In genomic region chr12:51907864-51908425, GRCh38 we compare ENCODE assay signal across 11 cellular contexts. TPM values are rescaled to one million over a fixed set of nuclear protein-coding genes. Genes with fewer than 3 reads are reported as not detected.
DNase-seq lines count a peak whose midpoint lies in the region; ATAC-seq and TF ChIP-seq lines count a peak whose summit lies in the region.
"Had no signal": no experiment of that assay in that cellular context is flagged by ENCODE, and none has a peak within 500 bp of the region (broad histone marks: within the 10 kb centered on the region; RNA-seq: fewer than 3 reads in every experiment).

No MANE protein-coding gene starts in this region.

- H3K9me3 ChIP-seq in body of pancreas (no peaks in the 10 kb centered on the region), iPS-15b (ENCODE audit: control insufficient read depth, insufficient read depth, low read length) (no peaks in the 10 kb centered on the region), psoas muscle (no peaks in the 10 kb centered on the region)
- H3K9me3 ChIP-seq: MG63 had no signal

- no peak overlapping the region for H3K9ac ChIP-seq in iPS-15b (ENCODE audit: low read depth, low read length)

- H3K27ac ChIP-seq in body of pancreas (peak overlapping the region; percentile 58 to 74 (median 68)), psoas muscle (peak overlapping the region; percentile 73)

- 77 to 87% methylated on average over 7 of the region's 7 CpGs for WGBS in body of pancreas, 2 donors
- 50 to 64% (median 63%) methylated on average over 7 of the region's 7 CpGs for WGBS in psoas muscle, 3 donors

- intact Hi-C loops in body of pancreas (cut with DNase I), result no loop called here
- intact Hi-C loops in psoas muscle (cut with DNase I), result no loop called here

- H3K36me3 ChIP-seq in BJ (ENCODE audit: control insufficient read depth, insufficient read depth, low read length), result no peaks in the 10 kb centered on the region
- H3K36me3 ChIP-seq in body of pancreas (replicated peaks in 1 of 2; ENCODE audit: insufficient read depth in 1 of 2, low read depth in 2 of 2), result no peaks in the 10 kb centered on the region
- no peaks in the 10 kb centered on the region for H3K36me3 ChIP-seq in iPS-15b (ENCODE audit: control insufficient read depth, insufficient read depth, low read length)
- no peaks in the 10 kb centered on the region for H3K36me3 ChIP-seq in psoas muscle (ENCODE audit: insufficient read depth in 1 of 2, low read depth in 1 of 2)
- H3K36me3 ChIP-seq: MG63 had no signal

- ATAC-seq in body of pancreas, result no peak
- ATAC-seq in psoas muscle, result no peak
- no peak for ATAC-seq in HG02642 (IDR thresholded peaks at IDR 0.05; ENCODE audit: poor library complexity, unreplicated experiment)
- no peak for ATAC-seq in SK-N-SH treated with all-trans-retinoic acid at 6 μM for 48 hours
- no peak for ATAC-seq in GM21367 (IDR thresholded peaks at IDR 0.05; ENCODE audit: unreplicated experiment)
- ATAC-seq in HG03571 (IDR thresholded peaks at IDR 0.05; ENCODE audit: unreplicated experiment), result no peak
- ATAC-seq: activated naive CD4-positive, alpha-beta T cell treated with anti-CD3 and anti-CD28 coated beads, Interleukin-2, amount 50 U/mL, for 72 hours had no signal

- H3K4me1 ChIP-seq in body of pancreas (peaks cover 9% of the 10 kb centered on the region), iPS-15b (ENCODE audit: control insufficient read depth, insufficient read depth, low read length) (peaks cover 3% of the 10 kb centered on the region), psoas muscle (no peaks in the 10 kb centered on the region)

- TF ChIP-seq CTCF in BJ (IDR thresholded peaks at IDR 0.05; ENCODE audit: insufficient read depth, low read depth, low read length) (no peak), body of pancreas (IDR thresholded peaks at IDR 0.05) (no peak), psoas muscle (IDR thresholded peaks at IDR 0.05) (no peak)

- POLR2A ChIA-PET in BJ (lab: Charles Lee), result no interaction called here

- no peak for DNase-seq in BJ (ENCODE audit: low read depth)
- no peak for DNase-seq in body of pancreas
- DNase-seq in psoas muscle, result no peak
- DNase-seq: activated B cell treated with CpG ODN at 0.5 μM for 24 hours, MG63 had no signal

- CTCF ChIA-PET in BJ (lab: Yijun Ruan, JAX), result interaction anchor here (0.7 to 12.8 kb wide), 8 partner anchors 10 to 118 kb away, joined by 3 to 165 read pairs (median 7); no protein-coding TSS in a partner anchor

- H3K27me3 ChIP-seq in BJ (ENCODE audit: control insufficient read depth, insufficient read depth, low read length), result no peaks in the 10 kb centered on the region
- H3K27me3 ChIP-seq in body of pancreas, result peaks cover 0 to 3% of the 10 kb centered on the region in 2 donors
- H3K27me3 ChIP-seq in iPS-15b (ENCODE audit: control insufficient read depth, insufficient read depth, low read length), result peaks cover 52% of the 10 kb centered on the region
- peaks cover 0 to 24% (median 9%) of the 10 kb centered on the region in 3 donors for H3K27me3 ChIP-seq in psoas muscle (ENCODE audit: insufficient read depth in 3 of 3, low read length in 2 of 3)
- H3K27me3 ChIP-seq: MG63 had no signal

- H3K4me3 ChIP-seq in BJ (ENCODE audit: low read depth, low read length) (peak overlapping the region; percentile 36), body of pancreas (no peak overlapping the region), iPS-15b (ENCODE audit: low read depth, low read length) (peak overlapping the region; percentile 30), psoas muscle (peak overlapping the region; percentile 70)
- H3K4me3 ChIP-seq: MG63 had no signal

- no peak for TF ChIP-seq POLR2A in body of pancreas (IDR thresholded peaks at IDR 0.05)

TF ChIP-seq in SK-N-SH treated with all-trans-retinoic acid at 6 μM for 48 hours, 23 proteins besides CTCF, POLR2A, EP300 and RAD21:
- no peak for TF ChIP-seq CREB5 (CRISPR knock-in tag; IDR thresholded peaks at IDR 0.05; ENCODE audit: low read depth)
- no peak for TF ChIP-seq ARNTL (CRISPR knock-in tag; IDR thresholded peaks at IDR 0.05; ENCODE audit: borderline replicate concordance, low read depth)
- TF ChIP-seq GLIS3 (CRISPR knock-in tag; IDR thresholded peaks at IDR 0.05), result no peak
- TF ChIP-seq ZFP3 (CRISPR knock-in tag; IDR thresholded peaks at IDR 0.05), result no peak
- no peak for TF ChIP-seq BACH2 (CRISPR knock-in tag; IDR thresholded peaks at IDR 0.05; ENCODE audit: borderline replicate concordance)
- TF ChIP-seq ISL1 (CRISPR knock-in tag; IDR thresholded peaks at IDR 0.05), result no peak
- no peak for TF ChIP-seq PPARA (CRISPR knock-in tag; IDR thresholded peaks at IDR 0.05; ENCODE audit: borderline replicate concordance)
- no peak for TF ChIP-seq OSR1 (CRISPR knock-in tag; IDR thresholded peaks at IDR 0.05)
- no peak for TF ChIP-seq RARB (CRISPR knock-in tag; IDR thresholded peaks at IDR 0.05)
- TF ChIP-seq ZNF565 (CRISPR knock-in tag; conservative IDR thresholded peaks at IDR 0.05; ENCODE audit: low read depth), result no peak
- no peak for TF ChIP-seq ZNF70 (CRISPR knock-in tag; IDR thresholded peaks at IDR 0.05)
- no peak for TF ChIP-seq ESRRG (CRISPR knock-in tag; IDR thresholded peaks at IDR 0.05)
- TF ChIP-seq TSHZ2 (CRISPR knock-in tag; IDR thresholded peaks at IDR 0.05), result no peak
- TF ChIP-seq ZFP30 (CRISPR knock-in tag; IDR thresholded peaks at IDR 0.05), result no peak
- TF ChIP-seq ZC3H10 (CRISPR knock-in tag; IDR thresholded peaks at IDR 0.05), result no peak
- no peak for TF ChIP-seq SNAI2 (CRISPR knock-in tag; IDR thresholded peaks at IDR 0.05)
- TF ChIP-seq TCF4 (CRISPR knock-in tag; IDR thresholded peaks at IDR 0.05; ENCODE audit: borderline replicate concordance), result no peak
TF ChIP-seq in SK-N-SH treated with all-trans-retinoic acid at 6 μM for 48 hours: peak in this region for 0.

RNA-seq across cellular contexts. Expression of gene ACVRL1, which starts 0.6 kb away (rescaled TPM):
- polyA plus RNA-seq in BJ (2011; rRNA removed), result 7.8 and 13.1 TPM in 2 replicates
- 8.3 and 20.0 TPM in 2 replicates for polyA minus RNA-seq in BJ (2011; rRNA and poly(A)+ RNA removed)
- total RNA-seq in body of pancreas, result 10 to 100 TPM; 37.1 to 93.9 TPM
- total RNA-seq in psoas muscle, result 10 to 100 TPM; 24.1 to 40.8 (median 25.8) TPM
- polyA plus RNA-seq in psoas muscle, result 10 to 100 TPM; 10.8 to 22.8 (median 13.9) TPM
- total RNA-seq: activated B cell treated with CpG ODN at 0.5 μM for 24 hours; activated naive CD4-positive, alpha-beta T cell treated with anti-CD3 and anti-CD28 coated beads, Interleukin-2, amount 50 U/mL, for 72 hours had no signal

RNA-seq across cellular contexts. Expression of gene ANKRD33, which starts 20.0 kb away (rescaled TPM):
- not detected in 2 replicates for polyA plus RNA-seq in BJ (2011; rRNA removed)
- polyA minus RNA-seq in BJ (2011; rRNA and poly(A)+ RNA removed), result not detected in 2 replicates
- total RNA-seq in body of pancreas, result not detected
- not detected for total RNA-seq in psoas muscle
- polyA plus RNA-seq in psoas muscle, result under 1 TPM in 1 of 3 donors, not detected in 2; 0.16 TPM
- total RNA-seq: activated B cell treated with CpG ODN at 0.5 μM for 24 hours; activated naive CD4-positive, alpha-beta T cell treated with anti-CD3 and anti-CD28 coated beads, Interleukin-2, amount 50 U/mL, for 72 hours had no signal

RNA-seq across cellular contexts. Expression of gene ACVR1B, which starts 43.6 kb away (rescaled TPM):
- polyA plus RNA-seq in BJ (2011; rRNA removed) (12.6 and 12.9 TPM in 2 replicates), psoas muscle (10 to 100 TPM in 1 of 3 donors, 1 to 10 TPM in 2; 5.8 to 14.9 (median 6.0) TPM)
- polyA minus RNA-seq in BJ (2011; rRNA and poly(A)+ RNA removed), result 10.7 and 14.7 TPM in 2 replicates
- total RNA-seq in body of pancreas (10 to 100 TPM; 19.8 to 21.8 TPM), psoas muscle (10 to 100 TPM; 10.5 to 16.6 (median 14.0) TPM)

RNA-seq across cellular contexts. Expression of gene FIGNL2, which starts 59.4 kb away (rescaled TPM):
- polyA plus RNA-seq in BJ (2011; rRNA removed) (0.01 TPM in 1 of 2 replicates, not detected in the other), psoas muscle (under 1 TPM; 0.01 to 0.08 (median 0.04) TPM)
- polyA minus RNA-seq in BJ (2011; rRNA and poly(A)+ RNA removed), result 0.05 TPM in 2 replicates
- total RNA-seq in body of pancreas (under 1 TPM; 0.33 to 0.52 TPM), psoas muscle (under 1 TPM; 0.17 to 0.20 (median 0.18) TPM)

Comparison
In these comparisons a context has a peak if more than half of its experiments do, and no peak if none do; other contexts are left out.
1. H3K4me3 ChIP-seq: peak in BJ (single experiment), iPS-15b (single experiment) and psoas muscle (single experiment); none in body of pancreas (0 of 2).